8 cellular contexts compared by ENCODE assay signal in the genomic region with DNA sequence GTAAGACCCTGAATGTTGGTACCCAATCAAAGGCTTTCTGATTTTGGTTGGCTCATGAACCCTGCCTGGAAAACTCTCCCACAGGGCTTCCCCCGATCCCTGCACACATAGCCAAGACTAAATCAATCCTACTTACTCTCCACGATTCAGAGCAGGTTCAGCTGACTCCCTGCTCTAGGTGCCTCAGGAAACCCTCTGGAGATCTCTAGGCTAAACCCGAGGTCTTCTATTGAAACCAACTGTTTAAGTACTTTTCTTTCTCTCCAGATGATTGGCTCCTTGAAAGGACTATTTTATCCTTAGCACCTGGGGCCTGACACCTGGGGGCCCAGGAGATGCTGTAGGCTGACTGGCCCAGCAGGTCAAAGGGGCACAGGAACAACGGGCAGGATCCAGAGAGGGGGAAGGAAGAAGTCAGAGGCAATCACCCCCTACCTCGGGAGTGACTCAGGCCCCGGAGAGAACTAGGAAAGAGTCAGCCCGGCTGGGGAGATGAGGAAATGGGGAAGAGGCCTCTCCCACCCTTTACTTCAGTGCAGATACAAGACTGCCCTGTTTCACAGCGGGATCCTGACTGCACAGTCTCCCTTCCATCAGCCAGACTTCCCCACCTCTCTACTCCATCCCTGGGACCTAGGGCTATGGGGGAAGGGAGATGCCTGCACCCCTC. TPM values are rescaled to one million over a fixed set of nuclear protein-coding genes. Genes with fewer than 3 reads are reported as not detected.
DNase-seq lines count a peak whose midpoint lies in the region; ATAC-seq and TF ChIP-seq lines count a peak whose summit lies in the region.
"Had no signal": no experiment of that assay in that cellular context is flagged by ENCODE, and none has a peak within 500 bp of the region (broad histone marks: within the 10 kb centered on the region; RNA-seq: fewer than 3 reads in every experiment).

No MANE protein-coding gene starts in this region.

- peaks cover 33% of the 10 kb centered on the region for H3K36me3 ChIP-seq in NT2/D1 (ENCODE audit: insufficient read depth, insufficient read length, low read length)

- H3K9me3 Mint-ChIP-seq in dendritic cell treated with granulocyte-macrophage colony-stimulating factor and Interleukin-4, amounts not matched to agents 40 ng/mL and 50 ng/mL, for 4 days, result no peaks in the 10 kb centered on the region
- H3K9me3 Mint-ChIP-seq in naive thymus-derived CD8-positive, alpha-beta T cell, result no peaks in the 10 kb centered on the region

- H3K36me3 Mint-ChIP-seq in dendritic cell treated with granulocyte-macrophage colony-stimulating factor and Interleukin-4, amounts not matched to agents 40 ng/mL and 50 ng/mL, for 4 days (ENCODE audit: low read depth), result peaks cover 61% of the 10 kb centered on the region
- H3K36me3 Mint-ChIP-seq in naive thymus-derived CD8-positive, alpha-beta T cell, result peaks cover 0 to 38% (median 2%) of the 10 kb centered on the region in 3 donors

- peak; percentile 4 for TF ChIP-seq POLR2A in GM18951 (IDR thresholded peaks at IDR 0.05; ENCODE audit: extremely low read depth, insufficient read depth, insufficient read length)

- H3K9ac ChIP-seq in NT2/D1 (ENCODE audit: insufficient read length, low read depth), result peak overlapping the region; percentile 91

- no peaks in the 10 kb centered on the region for H3K9me3 ChIP-seq in NT2/D1 (ENCODE audit: insufficient read depth, low read length)

- peaks cover 21% of the 10 kb centered on the region for H3K4me1 ChIP-seq in NT2/D1 (ENCODE audit: insufficient read depth, insufficient read length)

- no peak for DNase-seq in NT2/D1 (ENCODE audit: low read depth, low spot score)
- no peak for DNase-seq in naive thymus-derived CD8-positive, alpha-beta T cell
- no peak for DNase-seq in NCI-H2029 treated with DMSO at 0.1 percent for 48 hours (lab: John Stamatoyannopoulos, UW)
- DNase-seq in DMS153 treated with DMSO at 0.1 percent for 48 hours (lab: John Stamatoyannopoulos, UW; ENCODE audit: unreplicated experiment), result no peak

- in situ Hi-C loops in GM18951 (cut with MboI; ENCODE audit: low sequenced_read_pairs, unreplicated experiment), result no loop called here

- peak overlapping the region; percentile 68 for H3K4me3 ChIP-seq in NT2/D1 (ENCODE audit: insufficient read length, low read depth)

- peaks cover 54% of the 10 kb centered on the region for H3K4me1 Mint-ChIP-seq in dendritic cell treated with granulocyte-macrophage colony-stimulating factor and Interleukin-4, amounts not matched to agents 40 ng/mL and 50 ng/mL, for 4 days (ENCODE audit: low read depth)
- peaks cover 35 to 60% (median 53%) of the 10 kb centered on the region in 4 donors for H3K4me1 Mint-ChIP-seq in naive thymus-derived CD8-positive, alpha-beta T cell

- H3K27me3 Mint-ChIP-seq in dendritic cell treated with granulocyte-macrophage colony-stimulating factor and Interleukin-4, amounts not matched to agents 40 ng/mL and 50 ng/mL, for 4 days, result no peaks in the 10 kb centered on the region
- H3K27me3 Mint-ChIP-seq in naive thymus-derived CD8-positive, alpha-beta T cell, result no peaks in the 10 kb centered on the region

- peak overlapping the region; percentile 81 for H3K27ac Mint-ChIP-seq in dendritic cell treated with granulocyte-macrophage colony-stimulating factor and Interleukin-4, amounts not matched to agents 40 ng/mL and 50 ng/mL, for 4 days
- H3K27ac Mint-ChIP-seq in naive thymus-derived CD8-positive, alpha-beta T cell, result peak overlapping the region; percentile 49 to 90 (median 80)

- no peaks in the 10 kb centered on the region for H3K27me3 ChIP-seq in NT2/D1 (ENCODE audit: insufficient read depth, insufficient read length)

- no peak for ATAC-seq in naive thymus-derived CD8-positive, alpha-beta T cell
- no peak for ATAC-seq in HG03045 (IDR thresholded peaks at IDR 0.05; ENCODE audit: unreplicated experiment)

- peak overlapping the region; percentile 89 for H3K4me3 Mint-ChIP-seq in dendritic cell treated with granulocyte-macrophage colony-stimulating factor and Interleukin-4, amounts not matched to agents 40 ng/mL and 50 ng/mL, for 4 days
- H3K4me3 Mint-ChIP-seq in naive thymus-derived CD8-positive, alpha-beta T cell, result peak overlapping the region; percentile 79 to 92 (median 87)

- POLR2A ChIA-PET in naive thymus-derived CD8-positive, alpha-beta T cell (lab: Charles Lee), result interaction anchor here (1.2 to 5.9 kb wide), 12 partner anchors 10 to 184 kb away, joined by 4 to 52 read pairs (median 8); a partner anchor contains a TSS

- intact Hi-C loops in dendritic cell treated with granulocyte-macrophage colony-stimulating factor and Interleukin-4, amounts not matched to agents 40 ng/mL and 50 ng/mL, for 4 days (cut with micrococcal nuclease), result no loop called here

RNA-seq across cellular contexts. Expression of a gene that starts 2.0 kb away (rescaled TPM):
- 10 to 100 TPM; 32.9 to 36.9 TPM for total RNA-seq in naive thymus-derived CD8-positive, alpha-beta T cell
- 10 to 100 TPM in 1 of 3 donors, 1 to 10 TPM in 2; 6.6 to 10.5 (median 7.3) TPM for polyA plus RNA-seq in naive thymus-derived CD8-positive, alpha-beta T cell

RNA-seq across cellular contexts. Expression of a gene that starts 6.3 kb away (rescaled TPM):
- total RNA-seq in naive thymus-derived CD8-positive, alpha-beta T cell, result 1 to 10 TPM in 1 of 2 experiments, not detected in 1; 1.9 TPM
- 1 to 10 TPM in 2 of 3 donors, not detected in 1; 1.1 to 4.2 TPM for polyA plus RNA-seq in naive thymus-derived CD8-positive, alpha-beta T cell
- total RNA-seq: aorta had no signal

RNA-seq across cellular contexts. Expression of a gene that starts 13.1 kb away (rescaled TPM):
- total RNA-seq in naive thymus-derived CD8-positive, alpha-beta T cell, result 10 to 100 TPM; 62.9 to 66.8 TPM
- 10 to 100 TPM; 20.6 to 21.9 (median 21.7) TPM for polyA plus RNA-seq in naive thymus-derived CD8-positive, alpha-beta T cell

RNA-seq across cellular contexts. Expression of a gene that starts 14.1 kb away (rescaled TPM):
- total RNA-seq in naive thymus-derived CD8-positive, alpha-beta T cell, result 100 to 1,000 TPM; 216 to 222 TPM
- polyA plus RNA-seq in naive thymus-derived CD8-positive, alpha-beta T cell, result 100 to 1,000 TPM; 178 to 249 (median 242) TPM

RNA-seq across cellular contexts. Expression of a gene that starts 27.0 kb away (rescaled TPM):
- 10 to 100 TPM; 12.7 to 14.3 TPM for total RNA-seq in naive thymus-derived CD8-positive, alpha-beta T cell
- polyA plus RNA-seq in naive thymus-derived CD8-positive, alpha-beta T cell, result 10 to 100 TPM in 1 of 3 donors, 1 to 10 TPM in 2; 6.1 to 11.7 (median 7.5) TPM
